In genomic region chr22:19843107-19843856, GRCh38 we compare ENCODE assay signal across 13 cellular contexts. TPM values are rescaled to one million over a fixed set of nuclear protein-coding genes. Genes with fewer than 3 reads are reported as not detected.
DNase-seq lines count a peak whose midpoint lies in the region; ATAC-seq, FAIRE-seq and TF ChIP-seq lines count a peak whose summit lies in the region.
"Had no signal": no experiment of that assay in that cellular context is flagged by ENCODE, and none has a peak within 500 bp of the region (broad histone marks: within the 10 kb centered on the region; RNA-seq: fewer than 3 reads in every experiment).

No MANE protein-coding gene starts in this region.

- H3K4me1 ChIP-seq in left ventricle myocardium inferior = peaks cover 29% of the 10 kb centered on the region
- peaks cover 11 to 21% of the 10 kb centered on the region in 2 donors for H3K4me1 ChIP-seq in ascending aorta

- H3K36me3 Mint-ChIP-seq in mesothelial cell of epicardium (no peaks in the 10 kb centered on the region), T-cell (peaks cover 3% of the 10 kb centered on the region)

- no peak for FAIRE-seq in RCC 7860 (lab: Jason Lieb, UNC)

- DNase-seq in Right ventricle myocardium inferior (ENCODE audit: missing footprints) (peak; percentile 55), left ventricle myocardium inferior (no peak), ascending aorta (ENCODE audit: low spot score in 2 of 2) (no peak), mesothelial cell of epicardium (ENCODE audit: low spot score in 2 of 2, unreplicated experiment in 2 of 2) (peak in 1 of 2 experiments; percentile 39), RCC 7860 (ENCODE audit: low spot score) (no peak), ecto neural progenitor cell (ENCODE audit: low spot score) (no peak), T-cell (no peak)
- DNase-seq: activated CD4-positive, alpha-beta T cell treated with anti-CD3 and anti-CD28 coated beads for 36 hours; Karpas-422; NCI-H526 treated with DMSO at 0.1 percent for 48 hours had no signal

- ATAC-seq in Right ventricle myocardium inferior = no peak
- ATAC-seq in GM21825 (IDR thresholded peaks at IDR 0.05; ENCODE audit: unreplicated experiment) = no peak
- no peak for ATAC-seq in T-cell (replicated peaks in 1 of 4)
- ATAC-seq: activated T-helper 17 cell treated with anti-CD3 and anti-CD28 coated beads, Interleukin-2, amount 50 U/mL, for 72 hours had no signal

- H3K27me3 Mint-ChIP-seq in mesothelial cell of epicardium (ENCODE audit: low read depth) = no peaks in the 10 kb centered on the region
- no peaks in the 10 kb centered on the region for H3K27me3 Mint-ChIP-seq in T-cell
- H3K27me3 Mint-ChIP-seq: activated CD4-positive, alpha-beta T cell treated with anti-CD3 and anti-CD28 coated beads for 36 hours; activated T-helper 17 cell treated with anti-CD3 and anti-CD28 coated beads, Interleukin-2, amount 50 U/mL, for 72 hours had no signal

- CTCF ChIA-PET in T-cell (lab: Charles Lee) = no interaction called here

- H3K27ac Mint-ChIP-seq in mesothelial cell of epicardium (peak overlapping the region; percentile 66), T-cell (no peak overlapping the region)
- H3K27ac Mint-ChIP-seq: activated CD4-positive, alpha-beta T cell treated with anti-CD3 and anti-CD28 coated beads for 36 hours; activated T-helper 17 cell treated with anti-CD3 and anti-CD28 coated beads, Interleukin-2, amount 50 U/mL, for 72 hours had no signal

- H3K4me3 ChIP-seq in left ventricle myocardium inferior (no peak overlapping the region), ascending aorta (no peak overlapping the region)
- H3K4me3 ChIP-seq: tibial nerve had no signal

- H3K4me3 Mint-ChIP-seq in mesothelial cell of epicardium (no peak overlapping the region), T-cell (no peak overlapping the region)
- H3K4me3 Mint-ChIP-seq: activated CD4-positive, alpha-beta T cell treated with anti-CD3 and anti-CD28 coated beads for 36 hours; activated T-helper 17 cell treated with anti-CD3 and anti-CD28 coated beads, Interleukin-2, amount 50 U/mL, for 72 hours had no signal

- no peaks in the 10 kb centered on the region for H3K27me3 ChIP-seq in left ventricle myocardium inferior (ENCODE audit: low read depth)
- H3K27me3 ChIP-seq in ascending aorta = no peaks in the 10 kb centered on the region
- H3K27me3 ChIP-seq: tibial nerve had no signal

- H3K4me1 Mint-ChIP-seq in mesothelial cell of epicardium (peaks cover 51% of the 10 kb centered on the region), T-cell (peaks cover 26 to 43% (median 33%) of the 10 kb centered on the region in 3 donors)

- TF ChIP-seq CTCF in left ventricle myocardium inferior (IDR thresholded peaks at IDR 0.05; ENCODE audit: borderline replicate concordance) (no peak), ascending aorta (IDR thresholded peaks at IDR 0.05) (no peak), mesothelial cell of epicardium (IDR thresholded peaks at IDR 0.05; ENCODE audit: unreplicated experiment) (no peak)

- H3K9me3 Mint-ChIP-seq in mesothelial cell of epicardium = no peaks in the 10 kb centered on the region
- no peaks in the 10 kb centered on the region for H3K9me3 Mint-ChIP-seq in T-cell
- H3K9me3 Mint-ChIP-seq: activated T-helper 17 cell treated with anti-CD3 and anti-CD28 coated beads, Interleukin-2, amount 50 U/mL, for 72 hours had no signal

- no peaks in the 10 kb centered on the region for H3K36me3 ChIP-seq in left ventricle myocardium inferior
- peaks cover 0 to 4% of the 10 kb centered on the region in 2 donors for H3K36me3 ChIP-seq in ascending aorta

- POLR2A ChIA-PET in T-cell (lab: Charles Lee) = no interaction called here

- no peak overlapping the region for H3K27ac ChIP-seq in left ventricle myocardium inferior (replicated peaks)
- H3K27ac ChIP-seq in ascending aorta = peak overlapping the region; percentile 70 to 84

- intact Hi-C loops in Right ventricle myocardium inferior (cut with DNase I) (no loop called here), left ventricle myocardium inferior (cut with micrococcal nuclease) (no loop called here), ascending aorta (cut with DNase I) (loop anchor here (5.0 kb wide), 1 partner anchor 34 kb away; no protein-coding TSS in a partner anchor)

- H3K9me3 ChIP-seq in left ventricle myocardium inferior (replicated peaks) (peaks cover 5% of the 10 kb centered on the region), ascending aorta (no peaks in the 10 kb centered on the region)

RNA-seq across cellular contexts. Expression of gene GNB1L, which starts 11.4 kb away (rescaled TPM):
- 1.9 TPM for total RNA-seq in Right ventricle myocardium inferior
- total RNA-seq in left ventricle myocardium inferior = 2.9 TPM
- 7.9 TPM for total RNA-seq in ascending aorta
- 9.0 to 9.9 TPM (median 9.8 TPM) in 3 replicates for total RNA-seq in mesothelial cell of epicardium
- 10 to 100 TPM in 3 of 5 donors, 1 to 10 TPM in 2; 4.8 to 13.7 (median 12.9) TPM for total RNA-seq in T-cell

RNA-seq across cellular contexts. Expression of gene RTL10, which starts 11.4 kb away (rescaled TPM):
- total RNA-seq in Right ventricle myocardium inferior = 8.5 TPM
- 6.6 TPM for total RNA-seq in left ventricle myocardium inferior
- total RNA-seq in ascending aorta = 8.8 TPM
- total RNA-seq in mesothelial cell of epicardium = 32.2 to 35.1 TPM (median 34.3 TPM) in 3 replicates
- 10 to 100 TPM; 21.1 to 35.1 (median 28.5) TPM for total RNA-seq in T-cell
